11 cellular contexts compared by ENCODE assay signal in genomic region chr2:96143231-96143847, GRCh38. TPM values are rescaled to one million over a fixed set of nuclear protein-coding genes. Genes with fewer than 3 reads are reported as not detected.
DNase-seq lines count a peak whose midpoint lies in the region; ATAC-seq and TF ChIP-seq lines count a peak whose summit lies in the region.
"Had no signal": no experiment of that assay in that cellular context is flagged by ENCODE, and none has a peak within 500 bp of the region (broad histone marks: within the 10 kb centered on the region; RNA-seq: fewer than 3 reads in every experiment).

No MANE protein-coding gene starts in this region.

- no peaks in the 10 kb centered on the region for H3K9me3 ChIP-seq in CD4-positive, CD25-positive, alpha-beta regulatory T cell (ENCODE audit: control insufficient read depth in 2 of 2, low read length in 2 of 2)
- H3K9me3 ChIP-seq in prostate gland, result no peaks in the 10 kb centered on the region
- H3K9me3 ChIP-seq: tibial artery had no signal

- no peaks in the 10 kb centered on the region for H3K27me3 ChIP-seq in CD4-positive, CD25-positive, alpha-beta regulatory T cell (ENCODE audit: control insufficient read depth, insufficient read depth, low read length)
- no peaks in the 10 kb centered on the region for H3K27me3 ChIP-seq in KMS-11 (ENCODE audit: insufficient read depth, low read depth)
- no peaks in the 10 kb centered on the region for H3K27me3 ChIP-seq in prostate gland (replicated peaks; ENCODE audit: insufficient read depth)
- H3K27me3 ChIP-seq in foreskin keratinocyte, result no peaks in the 10 kb centered on the region

- peaks cover 14% of the 10 kb centered on the region for H3K79me2 ChIP-seq in KMS-11 (ENCODE audit: insufficient read depth, low read depth)

- no peak for TF ChIP-seq POLR2A in prostate gland (IDR thresholded peaks at IDR 0.05)

- no peak for ATAC-seq in CD4-positive, CD25-positive, alpha-beta regulatory T cell (ENCODE audit: low read depth in 2 of 2)
- ATAC-seq in natural killer cell treated with Interleukin-12 subunit alpha and Interleukin-12 subunit beta and Interleukin-15 and Interleukin-18, amount 100 ng/mL, for 72 hours, result no peak
- no peak for ATAC-seq in foreskin keratinocyte

- H3K4me1 ChIP-seq in CD4-positive, CD25-positive, alpha-beta regulatory T cell (ENCODE audit: control insufficient read depth, insufficient read depth, low read length, poor library complexity, severe bottlenecking), result peaks cover 67% of the 10 kb centered on the region
- H3K4me1 ChIP-seq in KMS-11 (ENCODE audit: low read depth, poor library complexity, severe bottlenecking) (peaks cover 27% of the 10 kb centered on the region), prostate gland (replicated peaks) (no peaks in the 10 kb centered on the region), foreskin keratinocyte (peaks cover 23% of the 10 kb centered on the region)

- H3K27ac Mint-ChIP-seq in CD4-positive, CD25-positive, alpha-beta regulatory T cell, result peak overlapping the region; percentile 48 to 98 (median 96)
- peak overlapping the region; percentile 97 for H3K27ac Mint-ChIP-seq in activated T-cell treated with anti-CD3 and anti-CD28 coated beads, Interleukin-2, amount 50 U/mL, for 24 hours
- H3K27ac Mint-ChIP-seq in natural killer cell treated with Interleukin-12 subunit alpha and Interleukin-12 subunit beta and Interleukin-15 and Interleukin-18, amount 100 ng/mL, for 72 hours, result peak overlapping the region; percentile 80 to 89

- peak overlapping the region; percentile 82 for H3K4me3 ChIP-seq in CD4-positive, CD25-positive, alpha-beta regulatory T cell (ENCODE audit: low read depth, low read length)
- peak overlapping the region; percentile 16 for H3K4me3 ChIP-seq in KMS-11 (IDR thresholded peaks at IDR 0.05; ENCODE audit: insufficient read depth, low read depth, low read length)
- H3K4me3 ChIP-seq in prostate gland, result no peak overlapping the region

- peaks cover 7% of the 10 kb centered on the region for H3K36me3 ChIP-seq in CD4-positive, CD25-positive, alpha-beta regulatory T cell (ENCODE audit: control insufficient read depth, insufficient read depth, low read length)
- H3K36me3 ChIP-seq in KMS-11 (ENCODE audit: insufficient read depth) (peaks cover 9% of the 10 kb centered on the region; the same call in 1 of the 2 replicates), prostate gland (no peaks in the 10 kb centered on the region)
- H3K36me3 ChIP-seq: tibial artery had no signal

- peaks cover 0 to 2% (median 0%) of the 10 kb centered on the region in 7 donors for H3K9me3 Mint-ChIP-seq in CD4-positive, CD25-positive, alpha-beta regulatory T cell
- H3K9me3 Mint-ChIP-seq in activated T-cell treated with anti-CD3 and anti-CD28 coated beads, Interleukin-2, amount 50 U/mL, for 24 hours, result no peaks in the 10 kb centered on the region
- H3K9me3 Mint-ChIP-seq in natural killer cell treated with Interleukin-12 subunit alpha and Interleukin-12 subunit beta and Interleukin-15 and Interleukin-18, amount 100 ng/mL, for 72 hours, result no peaks in the 10 kb centered on the region

- TF ChIP-seq CTCF in KMS-11 (conservative IDR thresholded peaks at IDR 0.05; ENCODE audit: low read depth, low read length) (no peak), prostate gland (IDR thresholded peaks at IDR 0.05) (no peak), GM10266 (IDR thresholded peaks at IDR 0.05; ENCODE audit: control insufficient read depth, insufficient read depth, low read depth, missing control alignments) (no peak), foreskin keratinocyte (conservative IDR thresholded peaks at IDR 0.05) (no peak)

- H3K27me3 Mint-ChIP-seq in CD4-positive, CD25-positive, alpha-beta regulatory T cell, result peaks cover 16% of the 10 kb centered on the region
- H3K27me3 Mint-ChIP-seq in activated T-cell treated with anti-CD3 and anti-CD28 coated beads, Interleukin-2, amount 50 U/mL, for 24 hours, result no peaks in the 10 kb centered on the region
- no peaks in the 10 kb centered on the region for H3K27me3 Mint-ChIP-seq in natural killer cell treated with Interleukin-12 subunit alpha and Interleukin-12 subunit beta and Interleukin-15 and Interleukin-18, amount 100 ng/mL, for 72 hours

- whole genome bisulfite sequencing in prostate gland, result 62% methylated on average over 4 of the region's 10 CpGs

- H3K4me3 Mint-ChIP-seq in CD4-positive, CD25-positive, alpha-beta regulatory T cell, result peak overlapping the region; percentile 94 to 98 (median 96)
- peak overlapping the region; percentile 96 for H3K4me3 Mint-ChIP-seq in activated T-cell treated with anti-CD3 and anti-CD28 coated beads, Interleukin-2, amount 50 U/mL, for 24 hours
- H3K4me3 Mint-ChIP-seq in natural killer cell treated with Interleukin-12 subunit alpha and Interleukin-12 subunit beta and Interleukin-15 and Interleukin-18, amount 100 ng/mL, for 72 hours, result peak overlapping the region; percentile 97

- no peak overlapping the region for H2AFZ ChIP-seq in KMS-11 (ENCODE audit: low read depth)

- H3K9ac ChIP-seq in KMS-11, result no peak overlapping the region

- H3K36me3 Mint-ChIP-seq in CD4-positive, CD25-positive, alpha-beta regulatory T cell, result peaks cover 5% of the 10 kb centered on the region
- peaks cover 42% of the 10 kb centered on the region for H3K36me3 Mint-ChIP-seq in activated T-cell treated with anti-CD3 and anti-CD28 coated beads, Interleukin-2, amount 50 U/mL, for 24 hours (ENCODE audit: low read depth)
- no peaks in the 10 kb centered on the region for H3K36me3 Mint-ChIP-seq in natural killer cell treated with Interleukin-12 subunit alpha and Interleukin-12 subunit beta and Interleukin-15 and Interleukin-18, amount 100 ng/mL, for 72 hours

- intact Hi-C loops in prostate gland (cut with DNase I), result no loop called here

- peak overlapping the region; percentile 100 for H3K27ac ChIP-seq in CD4-positive, CD25-positive, alpha-beta regulatory T cell (ENCODE audit: insufficient read depth, low read length, poor library complexity, severe bottlenecking)
- no peak overlapping the region for H3K27ac ChIP-seq in KMS-11
- H3K27ac ChIP-seq in prostate gland, result no peak overlapping the region
- no peak overlapping the region for H3K27ac ChIP-seq in foreskin keratinocyte
- H3K27ac ChIP-seq: tibial artery had no signal

- peak in 1 of 3 donors; percentile 31 for DNase-seq in CD4-positive, CD25-positive, alpha-beta regulatory T cell
- peak; percentile 66 for DNase-seq in activated T-cell treated with anti-CD3 and anti-CD28 coated beads, Interleukin-2, amount 50 U/mL, for 24 hours
- peak; percentile 59 for DNase-seq in natural killer cell treated with Interleukin-12 subunit alpha and Interleukin-12 subunit beta and Interleukin-15 and Interleukin-18, amount 100 ng/mL, for 72 hours (ENCODE audit: low spot score)
- no peak for DNase-seq in DMS153 treated with DMSO at 0.1 percent for 48 hours (lab: John Stamatoyannopoulos, UW; ENCODE audit: unreplicated experiment)
- no peak for DNase-seq in prostate gland (ENCODE audit: low spot score)
- DNase-seq in GM10266 (ENCODE audit: extremely low spot score), result no peak
- DNase-seq in foreskin keratinocyte, result no peak
- DNase-seq: DMS153, NCI-H446 treated with DMSO at 0.1 percent for 48 hours had no signal

- no peaks in the 10 kb centered on the region for H4K20me1 ChIP-seq in KMS-11 (ENCODE audit: insufficient read depth)

- H3K4me2 ChIP-seq in KMS-11, result peak overlapping the region; percentile 83

- H3K4me1 Mint-ChIP-seq in CD4-positive, CD25-positive, alpha-beta regulatory T cell, result peaks cover 16 to 70% (median 35%) of the 10 kb centered on the region in 4 donors
- peaks cover 57% of the 10 kb centered on the region for H3K4me1 Mint-ChIP-seq in activated T-cell treated with anti-CD3 and anti-CD28 coated beads, Interleukin-2, amount 50 U/mL, for 24 hours (ENCODE audit: low read depth)
- H3K4me1 Mint-ChIP-seq in natural killer cell treated with Interleukin-12 subunit alpha and Interleukin-12 subunit beta and Interleukin-15 and Interleukin-18, amount 100 ng/mL, for 72 hours (ENCODE audit: low read depth in 2 of 2), result peaks cover 37 to 46% of the 10 kb centered on the region in 2 donors

RNA-seq across cellular contexts. Expression of gene DUSP2, which starts 1.9 kb away (rescaled TPM):
- total RNA-seq in CD4-positive, CD25-positive, alpha-beta regulatory T cell, result 566 TPM
- polyA plus RNA-seq in CD4-positive, CD25-positive, alpha-beta regulatory T cell, result 10 to 100 TPM; 30.8 to 95.4 (median 44.5) TPM
- 10 to 100 TPM; 30.9 to 52.0 TPM for total RNA-seq in natural killer cell treated with Interleukin-12 subunit alpha and Interleukin-12 subunit beta and Interleukin-15 and Interleukin-18, amount 100 ng/mL, for 72 hours
- total RNA-seq in prostate gland (10 to 100 TPM in 1 of 2 donors, 1 to 10 TPM in 1; 5.2 to 45.7 TPM), foreskin keratinocyte (1.9 and 2.6 TPM in 2 replicates)
- 2.5 and 2.8 TPM in 2 replicates for polyA plus RNA-seq in foreskin keratinocyte

RNA-seq across cellular contexts. Expression of gene ASTL, which starts 5.0 kb away (rescaled TPM):
- 9.7 TPM for total RNA-seq in CD4-positive, CD25-positive, alpha-beta regulatory T cell
- under 1 TPM in 2 of 4 donors, not detected in 2; 0.23 to 0.39 TPM for polyA plus RNA-seq in CD4-positive, CD25-positive, alpha-beta regulatory T cell
- under 1 TPM in 1 of 2 donors, not detected in 1; 0.92 TPM for total RNA-seq in natural killer cell treated with Interleukin-12 subunit alpha and Interleukin-12 subunit beta and Interleukin-15 and Interleukin-18, amount 100 ng/mL, for 72 hours
- total RNA-seq in prostate gland (under 1 TPM in 1 of 2 donors, not detected in 1; 0.57 TPM), foreskin keratinocyte (not detected in 2 replicates)
- polyA plus RNA-seq in foreskin keratinocyte, result not detected in 2 replicates

RNA-seq across cellular contexts. Expression of gene ADRA2B, which starts 27.0 kb away (rescaled TPM):
- 1.0 TPM for total RNA-seq in CD4-positive, CD25-positive, alpha-beta regulatory T cell
- not detected for polyA plus RNA-seq in CD4-positive, CD25-positive, alpha-beta regulatory T cell
- total RNA-seq in natural killer cell treated with Interleukin-12 subunit alpha and Interleukin-12 subunit beta and Interleukin-15 and Interleukin-18, amount 100 ng/mL, for 72 hours, result not detected
- total RNA-seq in prostate gland (1 to 10 TPM in 1 of 2 donors, under 1 TPM in 1; 0.23 to 5.0 TPM), foreskin keratinocyte (0.03 and 0.04 TPM in 2 replicates)
- polyA plus RNA-seq in foreskin keratinocyte, result 0.01 and 0.04 TPM in 2 replicates

Comparison
In these comparisons a context has a peak if more than half of its experiments do, and no peak if none do; other contexts are left out.
1. DNase-seq: peak in activated T-cell treated with anti-CD3 and anti-CD28 coated beads, Interleukin-2, amount 50 U/mL, for 24 hours (single experiment) and natural killer cell treated with Interleukin-12 subunit alpha and Interleukin-12 subunit beta and Interleukin-15 and Interleukin-18, amount 100 ng/mL, for 72 hours (single experiment); none in DMS153 treated with DMSO at 0.1 percent for 48 hours (single experiment), prostate gland (single experiment), GM10266 (single experiment) and foreskin keratinocyte (0 of 2).
2. H3K4me3 ChIP-seq: peak in CD4-positive, CD25-positive, alpha-beta regulatory T cell (single experiment) and KMS-11 (single experiment); none in prostate gland (0 of 2).
3. RNA of gene DUSP2, which starts 1.9 kb away (total RNA-seq): 566 TPM in CD4-positive, CD25-positive, alpha-beta regulatory T cell (single experiment); 30.9 to 52.0 TPM in natural killer cell treated with Interleukin-12 subunit alpha and Interleukin-12 subunit beta and Interleukin-15 and Interleukin-18, amount 100 ng/mL, for 72 hours, 5.2 to 45.7 TPM in prostate gland and 1.9 to 2.6 TPM in foreskin keratinocyte; every median in the first group is over 10 times any median in the second.
4. Peak in every context shown above with its lines, with median percentiles within 50 percentile points of each other: H3K27ac Mint-ChIP-seq and H3K4me3 Mint-ChIP-seq.